In genomic region chr2:27427863-27428212, GRCh38 we compare ENCODE assay signal across 8 cellular contexts. TPM values are rescaled to one million over a fixed set of nuclear protein-coding genes. Genes with fewer than 3 reads are reported as not detected.
DNase-seq lines count a peak whose midpoint lies in the region; ATAC-seq and TF ChIP-seq lines count a peak whose summit lies in the region.

No MANE protein-coding gene starts in this region.

- H4K20me1 ChIP-seq in IMR-90 (ENCODE audit: insufficient read depth, low read length), result peaks cover 36% of the 10 kb centered on the region

- H3K18ac ChIP-seq in IMR-90 (ENCODE audit: low read depth, low read length), result peak overlapping the region; percentile 46

- H3K36me3 Mint-ChIP-seq in chondrocyte (ENCODE audit: low read depth), result no peaks in the 10 kb centered on the region
- peaks cover 0 to 9% (median 0%) of the 10 kb centered on the region in 3 donors for H3K36me3 Mint-ChIP-seq in naive thymus-derived CD8-positive, alpha-beta T cell

- peak overlapping the region; percentile 94 for H3K27ac ChIP-seq in IMR-90 (ENCODE audit: insufficient read depth, low read length)

- no peak for TF ChIP-seq CTCF in AG09309 (IDR thresholded peaks at IDR 0.05; ENCODE audit: control insufficient read depth, insufficient read depth, low read depth, low read length, missing control alignments)
- TF ChIP-seq CTCF in IMR-90 (conservative IDR thresholded peaks at IDR 0.05; ENCODE audit: low read depth, low read length), result no peak
- no peak for TF ChIP-seq CTCF in chondrocyte (IDR thresholded peaks at IDR 0.05)

- H3K14ac ChIP-seq in IMR-90 (replicated peaks; ENCODE audit: low read depth, low read length), result peak overlapping the region; percentile 92

- peak overlapping the region; percentile 79 for H4K5ac ChIP-seq in IMR-90 (ENCODE audit: low read depth, low read length)

- peak overlapping the region; percentile 94 for H3K9ac ChIP-seq in IMR-90 (ENCODE audit: low read depth, low read length)

- peak overlapping the region; percentile 81; the same call in 1 of the 2 replicates for H3K4ac ChIP-seq in IMR-90 (ENCODE audit: low read depth, low read length)

- in situ Hi-C loops in IMR-90 (cut with MboI; ENCODE audit: low sequenced_read_pairs), result no loop called here

- no peak overlapping the region for H2AK5ac ChIP-seq in IMR-90 (ENCODE audit: low read depth, low read length)

- H3K9me1 ChIP-seq in IMR-90 (ENCODE audit: insufficient read depth, low read length), result 0 out of 2 replicates have a peak, but pooled peaks cover 3% of the 10 kb centered on the region

- peaks cover 8% of the 10 kb centered on the region for H3K4me1 ChIP-seq in IMR-90 (ENCODE audit: control insufficient read depth, insufficient read depth, low read length)

- H3K23ac ChIP-seq in IMR-90 (ENCODE audit: low read depth, low read length), result peak overlapping the region; percentile 87; the same call in 1 of the 2 replicates

- peaks cover 35% of the 10 kb centered on the region for H3K4me1 Mint-ChIP-seq in chondrocyte (ENCODE audit: low read depth)
- peaks cover 18 to 41% (median 39%) of the 10 kb centered on the region in 4 donors for H3K4me1 Mint-ChIP-seq in naive thymus-derived CD8-positive, alpha-beta T cell

- no peaks in the 10 kb centered on the region for H3K27me3 Mint-ChIP-seq in chondrocyte (ENCODE audit: low read depth)
- H3K27me3 Mint-ChIP-seq in naive thymus-derived CD8-positive, alpha-beta T cell, result no peaks in the 10 kb centered on the region

- no TSS peak for BruUV-seq in IMR-90 (replicated peaks; lab: Mats Ljungman, UMichigan)

- no peak overlapping the region for H2BK20ac ChIP-seq in IMR-90 (ENCODE audit: low read depth, low read length)

- 60 to 100% methylated on average over 1 to 2 of the region's 7 CpGs for WGBS in IMR-90 (ENCODE audit: extremely low coverage in 2 of 2, insufficient read length in 1 of 2), 2 experiments

- H3K4me3 Mint-ChIP-seq in chondrocyte (ENCODE audit: unreplicated experiment), result peak overlapping the region; percentile 93
- peak overlapping the region; percentile 95 to 100 (median 98) for H3K4me3 Mint-ChIP-seq in naive thymus-derived CD8-positive, alpha-beta T cell

- H3K27ac Mint-ChIP-seq in chondrocyte (ENCODE audit: unreplicated experiment), result peak overlapping the region; percentile 98
- peak overlapping the region; percentile 94 to 99 (median 98) for H3K27ac Mint-ChIP-seq in naive thymus-derived CD8-positive, alpha-beta T cell

- H4K8ac ChIP-seq in IMR-90 (ENCODE audit: low read depth in 2 of 2, low read length in 2 of 2), result peak overlapping the region; percentile 66 to 92

- no peak for TF ChIP-seq RAD21 in IMR-90 (IDR thresholded peaks at IDR 0.05; ENCODE audit: low read length)

- POLR2A ChIA-PET in IMR-90 (lab: Charles Lee; ENCODE audit: unreplicated experiment), result interaction anchor here (0.6 to 1.1 kb wide), 2 partner anchors 18 to 351 kb away, joined by 3 read pairs; partner anchors contain the start of gene PPM1G
- POLR2A ChIA-PET in naive thymus-derived CD8-positive, alpha-beta T cell (lab: Charles Lee), result interaction anchor here (0.7 to 3.7 kb wide), 18 partner anchors 8 to 236 kb away, joined by 3 to 58 read pairs (median 6); partner anchors contain the start of genes EIF2B4, GTF3C2, IFT172 and PPM1G

- no peaks in the 10 kb centered on the region for H3K36me3 ChIP-seq in IMR-90 (ENCODE audit: control insufficient read depth, insufficient read depth, low read length)

- no peak for TF ChIP-seq POLR2A in IMR-90 (IDR thresholded peaks at IDR 0.05; ENCODE audit: low read depth, low read length)

- no peak for ATAC-seq in IMR-90 (ENCODE audit: low read depth)
- no peak for ATAC-seq in naive thymus-derived CD8-positive, alpha-beta T cell
- ATAC-seq in GM19467 (IDR thresholded peaks at IDR 0.05; ENCODE audit: unreplicated experiment), result no peak
- no peak for ATAC-seq in GM21786 (IDR thresholded peaks at IDR 0.05; ENCODE audit: unreplicated experiment)

- H3K9me3 Mint-ChIP-seq in chondrocyte (ENCODE audit: low read depth), result no peaks in the 10 kb centered on the region
- no peaks in the 10 kb centered on the region for H3K9me3 Mint-ChIP-seq in naive thymus-derived CD8-positive, alpha-beta T cell

- CTCF ChIA-PET in IMR-90 (lab: Yijun Ruan, JAX), result no interaction called here

- no peak overlapping the region for H4K91ac ChIP-seq in IMR-90 (ENCODE audit: insufficient read depth, low read depth, low read length)

- H3K56ac ChIP-seq in IMR-90 (ENCODE audit: extremely low read depth, insufficient read depth, low read length), result peak overlapping the region; percentile 53; the same call in 1 of the 2 replicates

- dilution Hi-C loops in IMR-90 (cut with HindIII; ENCODE audit: low sequenced_read_pairs, unreplicated experiment), result no loop called here

- H3K79me1 ChIP-seq in IMR-90 (ENCODE audit: low read depth in 1 of 2, low read length in 2 of 2), result peaks cover 0 to 31% of the 10 kb centered on the region in 2 experiments; a peak in 2 of 4 replicates

- H3K27me3 ChIP-seq in IMR-90 (ENCODE audit: control insufficient read depth, insufficient read depth, low read length), result no peaks in the 10 kb centered on the region

- peak overlapping the region; percentile 68 for H3K4me2 ChIP-seq in IMR-90 (ENCODE audit: low read depth, low read length)

- peak overlapping the region; percentile 75; the same call in 1 of the 2 replicates for H2BK120ac ChIP-seq in IMR-90 (ENCODE audit: low read depth, low read length)

- no peak overlapping the region for H2AK9ac ChIP-seq in IMR-90 (replicated peaks; ENCODE audit: low read depth, low read length, poor library complexity)

- intact Hi-C loops in IMR-90 (cut with micrococcal nuclease), result loop anchor here (1.0 kb wide), 1 partner anchor 19 kb away; the partner anchor contains the start of gene PPM1G

- peak overlapping the region; percentile 61 for H3K4me3 ChIP-seq in AG09309 (ENCODE audit: control insufficient read depth, low read depth, low read length)
- peak overlapping the region; percentile 81 for H3K4me3 ChIP-seq in IMR-90 (ENCODE audit: insufficient read depth, low read depth, low read length)

- peak overlapping the region; percentile 81 for H2BK5ac ChIP-seq in IMR-90 (ENCODE audit: low read depth, low read length, poor library complexity, severe bottlenecking)

- no peak for DNase-seq in AG09309 (ENCODE audit: low read depth)
- DNase-seq in IMR-90, result no peak
- no peak for DNase-seq in chondrocyte (ENCODE audit: low spot score)
- no peak for DNase-seq in naive thymus-derived CD8-positive, alpha-beta T cell
- DNase-seq in islet precursor cell, result no peak
- DNase-seq in cerebellar cortex (ENCODE audit: low spot score), result no peak

- H3K9me3 ChIP-seq in IMR-90 (ENCODE audit: control insufficient read depth, insufficient read depth, low read length), result no peaks in the 10 kb centered on the region

- no peak overlapping the region for H2BK15ac ChIP-seq in IMR-90 (ENCODE audit: low read depth, low read length)

- peak overlapping the region; percentile 94 for H2AFZ ChIP-seq in IMR-90 (replicated peaks; ENCODE audit: low read length, poor library complexity)

TF ChIP-seq in IMR-90, 13 proteins besides CTCF, POLR2A, EP300 and RAD21 (continues in another document):
- TF ChIP-seq ELK1 (IDR thresholded peaks at IDR 0.05; ENCODE audit: borderline replicate concordance, low read depth, low read length), result no peak

RNA-seq across cellular contexts. Expression of gene NRBP1, which starts 0.6 kb away (rescaled TPM):
- total RNA-seq in IMR-90 (2012; rRNA removed), result 107 and 120 TPM in 2 replicates
- polyA plus RNA-seq in IMR-90 (2012; rRNA removed), result 150 and 155 TPM in 2 replicates
- 80.8 and 104 TPM in 2 replicates for polyA plus RNA-seq in IMR-90 (2012; cell fraction: cytosol; rRNA removed)
- 110 and 132 TPM in 2 replicates for polyA plus RNA-seq in IMR-90 (2012; cell fraction: nucleus; rRNA removed; ENCODE audit: low replicate concordance)
- 125 to 143 TPM (median 128 TPM) in 3 replicates for total RNA-seq in chondrocyte
- 100 to 1,000 TPM; 118 TPM for total RNA-seq in naive thymus-derived CD8-positive, alpha-beta T cell
- 100 to 1,000 TPM in 1 of 3 donors, 10 to 100 TPM in 2; 73.4 to 107 (median 78.8) TPM for polyA plus RNA-seq in naive thymus-derived CD8-positive, alpha-beta T cell

RNA-seq across cellular contexts. Expression of gene KRTCAP3, which starts 14.3 kb away (rescaled TPM):
- not detected in 2 replicates for total RNA-seq in IMR-90 (2012; rRNA removed)
- polyA plus RNA-seq in IMR-90 (2012; rRNA removed), result 1.1 and 1.5 TPM in 2 replicates
- 0.34 TPM in 1 of 2 replicates, not detected in the other for polyA plus RNA-seq in IMR-90 (2012; cell fraction: cytosol; rRNA removed)
- polyA plus RNA-seq in IMR-90 (2012; cell fraction: nucleus; rRNA removed; ENCODE audit: low replicate concordance), result 6.8 and 13.2 TPM in 2 replicates
- 1.1 to 3.6 TPM (median 1.4 TPM) in 3 replicates for total RNA-seq in chondrocyte
- total RNA-seq in naive thymus-derived CD8-positive, alpha-beta T cell, result 10 to 100 TPM; 20.9 to 23.7 TPM
- 1 to 10 TPM; 3.1 to 3.9 (median 3.6) TPM for polyA plus RNA-seq in naive thymus-derived CD8-positive, alpha-beta T cell

RNA-seq across cellular contexts. Expression of gene PPM1G, which starts 18.4 kb away (rescaled TPM):
- total RNA-seq in IMR-90 (2012; rRNA removed) (95.9 and 99.2 TPM in 2 replicates), chondrocyte (55.7 to 72.8 TPM (median 59.4 TPM) in 3 replicates)
- polyA plus RNA-seq in IMR-90 (2012; rRNA removed), result 55.9 and 57.6 TPM in 2 replicates
- 28.8 and 44.4 TPM in 2 replicates for polyA plus RNA-seq in IMR-90 (2012; cell fraction: cytosol; rRNA removed)
- 24.9 and 39.9 TPM in 2 replicates for polyA plus RNA-seq in IMR-90 (2012; cell fraction: nucleus; rRNA removed; ENCODE audit: low replicate concordance)
- 10 to 100 TPM; 46.3 to 48.4 TPM for total RNA-seq in naive thymus-derived CD8-positive, alpha-beta T cell
- 10 to 100 TPM; 57.1 to 85.2 (median 66.1) TPM for polyA plus RNA-seq in naive thymus-derived CD8-positive, alpha-beta T cell

RNA-seq across cellular contexts. Expression of gene ZNF513, which starts 47.3 kb away (rescaled TPM):
- 3.1 and 3.4 TPM in 2 replicates for total RNA-seq in IMR-90 (2012; rRNA removed)
- 23.5 and 23.7 TPM in 2 replicates for polyA plus RNA-seq in IMR-90 (2012; rRNA removed)
- 11.3 and 17.8 TPM in 2 replicates for polyA plus RNA-seq in IMR-90 (2012; cell fraction: cytosol; rRNA removed)
- polyA plus RNA-seq in IMR-90 (2012; cell fraction: nucleus; rRNA removed; ENCODE audit: low replicate concordance), result 73.2 and 130 TPM in 2 replicates
- total RNA-seq in chondrocyte, result 15.3 to 23.2 TPM (median 15.5 TPM) in 3 replicates
- total RNA-seq in naive thymus-derived CD8-positive, alpha-beta T cell, result 10 to 100 TPM; 18.6 to 18.8 TPM
- 1 to 10 TPM; 2.0 to 6.0 (median 2.5) TPM for polyA plus RNA-seq in naive thymus-derived CD8-positive, alpha-beta T cell

RNA-seq across cellular contexts. Expression of gene SNX17, which starts 57.4 kb away (rescaled TPM):
- total RNA-seq in IMR-90 (2012; rRNA removed) (130 and 131 TPM in 2 replicates), chondrocyte (108 to 130 TPM (median 111 TPM) in 3 replicates)
- polyA plus RNA-seq in IMR-90 (2012; rRNA removed), result 100.0 and 102 TPM in 2 replicates
- polyA plus RNA-seq in IMR-90 (2012; cell fraction: cytosol; rRNA removed), result 114 and 116 TPM in 2 replicates
- 108 and 144 TPM in 2 replicates for polyA plus RNA-seq in IMR-90 (2012; cell fraction: nucleus; rRNA removed; ENCODE audit: low replicate concordance)
- total RNA-seq in naive thymus-derived CD8-positive, alpha-beta T cell, result 100 to 1,000 TPM; 121 to 122 TPM
- 100 to 1,000 TPM; 200 to 217 (median 215) TPM for polyA plus RNA-seq in naive thymus-derived CD8-positive, alpha-beta T cell
